Comparison of ENCODE assay signal across 26 cellular contexts in genomic region chr11:92099183-92099582, GRCh38.
"Had no signal": no experiment of that assay in that cellular context is flagged by ENCODE, and none has a peak within 500 bp of the region (broad histone marks: within the 10 kb centered on the region; RNA-seq: fewer than 3 reads in every experiment).

No MANE protein-coding gene starts in this region.

- DNase-seq: stimulated activated CD4-positive, alpha-beta T cell treated with anti-CD3 and anti-CD28 coated beads, Interleukin-2, amount 100 ng/mL, for 48 hours; stimulated activated CD4-positive, alpha-beta T cell treated with anti-CD3 and anti-CD28 coated beads, Interleukin-4, amount 100 ng/mL, for 1 hour; stimulated activated CD4-positive, alpha-beta T cell treated with anti-CD3 and anti-CD28 coated beads, Interleukin-4, amount 100 ng/mL, for 24 hours; stimulated activated CD4-positive, alpha-beta T cell treated with anti-CD3 and anti-CD28 coated beads, Interleukin-4, amount 100 ng/mL, for 4 hours; stimulated activated CD8-positive, alpha-beta memory T cell treated with anti-CD3 and anti-CD28 coated beads, Interleukin-4, amount 100 ng/mL, for 48 hours; stimulated activated naive B cell treated with anti-CD40 and anti-IgM and Interleukin-4, amounts not matched to agents 10 μg/mL and 1 μg/mL and 100 μg/mL, for 72 hours; stimulated activated naive CD4-positive, alpha-beta T cell; stimulated activated naive CD4-positive, alpha-beta T cell treated with Interleukin-2 at 50 U/mL for 16 hours; stimulated activated naive CD8-positive, alpha-beta T cell treated with anti-CD3 and anti-CD28 coated beads, Interleukin-15, amount 100 ng/mL, for 72 hours; stimulated activated naive CD8-positive, alpha-beta T cell treated with anti-CD3 and anti-CD28 coated beads, Interleukin-15, Interleukin-2, amounts not matched to agents 100 U/mL and 50 U/mL, for 24 hours; stomach; substantia nigra; testis; thyroid gland; tibial artery; transverse colon; trophoblast cell; upper lobe of left lung; upper lobe of right lung; uterus had no signal

- H3K27me3 ChIP-seq: stomach, suprapubic skin, testis, thyroid gland, tibial artery, tibial nerve, transverse colon, upper lobe of left lung, upper lobe of right lung, uterus, vagina had no signal

- H3K4me3 ChIP-seq: stomach, suprapubic skin, testis, thoracic aorta, thyroid gland, tibial artery, tibial nerve, transverse colon, upper lobe of left lung, upper lobe of right lung, uterus, vagina had no signal

- H3K27ac ChIP-seq: stomach, suprapubic skin, testis, thoracic aorta, thyroid gland, tibial artery, tibial nerve, transverse colon, upper lobe of left lung, upper lobe of right lung, uterus, vagina had no signal

- ATAC-seq: stimulated activated effector memory CD8-positive, alpha-beta T cell treated with anti-CD3 and anti-CD28 coated beads, Interleukin-12 subunit alpha, Interleukin-12 subunit beta, amount 100 ng/mL, for 72 hours; stimulated activated memory B cell treated with anti-CD40 and anti-IgM and Interleukin-4, amounts not matched to agents 10 μg/mL and 1 μg/mL and 100 μg/mL, for 72 hours; stimulated activated naive B cell treated with anti-CD40 and anti-IgM and Interleukin-4, amounts not matched to agents 10 μg/mL and 1 μg/mL and 100 μg/mL, for 72 hours; stimulated activated naive CD8-positive, alpha-beta T cell treated with anti-CD3 and anti-CD28 coated beads, Interleukin-15, amount 100 ng/mL, for 72 hours; stimulated activated naive CD8-positive, alpha-beta T cell treated with anti-CD3 and anti-CD28 coated beads, Interleukin-15, Interleukin-2, amounts not matched to agents 100 U/mL and 50 U/mL, for 24 hours; upper lobe of right lung had no signal

- H3K9me3 ChIP-seq: stomach, suprapubic skin, testis, thoracic aorta, thyroid gland, tibial artery, tibial nerve, transverse colon, upper lobe of left lung, upper lobe of right lung, uterus, vagina had no signal

- H3K4me1 ChIP-seq: stomach, suprapubic skin, testis, thyroid gland, tibial artery, tibial nerve, transverse colon, upper lobe of left lung, upper lobe of right lung, uterus, vagina had no signal

- H3K36me3 ChIP-seq: stomach, suprapubic skin, thoracic aorta, thyroid gland, tibial artery, tibial nerve, transverse colon, upper lobe of left lung, upper lobe of right lung, uterus, vagina had no signal
